In genomic region chr1:231359113-231359512, GRCh38 we compare ENCODE assay signal across 10 cellular contexts. TPM values are rescaled to one million over a fixed set of nuclear protein-coding genes. Genes with fewer than 3 reads are reported as not detected.
DNase-seq lines count a peak whose midpoint lies in the region; ATAC-seq, FAIRE-seq and TF ChIP-seq lines count a peak whose summit lies in the region.
"Had no signal": no experiment of that assay in that cellular context is flagged by ENCODE, and none has a peak within 500 bp of the region (broad histone marks: within the 10 kb centered on the region; RNA-seq: fewer than 3 reads in every experiment).

No MANE protein-coding gene starts in this region.

- TF ChIP-seq RAD21 in HepG2 (CRISPR knock-in tag; IDR thresholded peaks at IDR 0.05): no peak

- no peaks in the 10 kb centered on the region for H3K9me3 ChIP-seq in adipocyte (ENCODE audit: control insufficient read depth, low read length)
- H3K9me3 ChIP-seq in HepG2 (ENCODE audit: low read length): no peaks in the 10 kb centered on the region
- H3K9me3 ChIP-seq: SJSA1 had no signal

- no peak; a peak in 1 of 4 replicates for TF ChIP-seq POLR2A in HepG2 (IDR thresholded peaks at IDR 0.05; ENCODE audit: insufficient read depth in 1 of 2, low read depth in 2 of 2, low read length in 2 of 2)

- intact Hi-C loops in HepG2 (cut with micrococcal nuclease; ENCODE audit: unreplicated experiment): no loop called here

- H4K20me1 ChIP-seq in HepG2 (ENCODE audit: insufficient read depth, low read length): no peaks in the 10 kb centered on the region

- POLR2A ChIA-PET in HepG2 (lab: Yijun Ruan, JAX): no interaction called here

- H3K4me1 ChIP-seq in adipocyte (ENCODE audit: control insufficient read depth, insufficient read depth, low read length) (peaks cover 22% of the 10 kb centered on the region), HepG2 (ENCODE audit: insufficient read depth, low read length) (peaks cover 7% of the 10 kb centered on the region; the same call in 1 of the 2 replicates)
- H3K4me1 ChIP-seq: SJSA1 had no signal

- CTCF ChIA-PET in HepG2 (lab: Yijun Ruan, JAX; ENCODE audit: low intra/inter-chr PET ratio, low total read pairs): interaction anchor here (2.1 to 3.4 kb wide), 2 partner anchors 191 to 231 kb away, joined by 20 to 23 read pairs; no protein-coding TSS in a partner anchor

- H3K79me2 ChIP-seq in HepG2 (ENCODE audit: insufficient read depth, low read length): no peaks in the 10 kb centered on the region

- DNase-seq in AG10803 (ENCODE audit: low read depth) (peak; percentile 95), HT1080 (ENCODE audit: low read depth) (peak; percentile 61), adipocyte (ENCODE audit: low read depth) (peak; percentile 66), HepG2 (ENCODE audit: low spot score) (no peak), hippocampal formation (lab: John Stamatoyannopoulos, UW) (no peak), GM19240 (ENCODE audit: insufficient read length, low spot score) (no peak)
- DNase-seq: stimulated activated CD4-positive, alpha-beta T cell treated with anti-CD3 and anti-CD28 coated beads, Interleukin-4, amount 100 ng/mL, for 4 hours had no signal

- no peak overlapping the region for H3K4me2 ChIP-seq in HepG2 (ENCODE audit: low read depth, low read length)

- no peak overlapping the region for H3K4me3 ChIP-seq in AG10803 (ENCODE audit: low read length)
- no peak overlapping the region for H3K4me3 ChIP-seq in adipocyte (ENCODE audit: low read length)
- H3K4me3 ChIP-seq in HepG2 (replicated peaks in 1 of 3; ENCODE audit: insufficient read depth in 1 of 3, low read depth in 2 of 3, low read length in 3 of 3): no peak overlapping the region
- H3K4me3 ChIP-seq: SJSA1 had no signal

- WGBS in HepG2 (ENCODE audit: low lambda C conversion rate): 94% methylated on average over 6 of the region's 6 CpGs

- no TSS peak for BruUV-seq in HepG2 (replicated peaks; lab: Mats Ljungman, UMichigan)

- H3K27me3 ChIP-seq in adipocyte (replicated peaks; ENCODE audit: control insufficient read depth, insufficient read depth, low read length) (no peaks in the 10 kb centered on the region), HepG2 (ENCODE audit: control insufficient read depth in 1 of 2, insufficient read depth in 2 of 2, low read length in 2 of 2) (no peaks in the 10 kb centered on the region)
- H3K27me3 ChIP-seq: SJSA1 had no signal

- H3K9ac ChIP-seq in adipocyte (ENCODE audit: low read length) (no peak overlapping the region), HepG2 (ENCODE audit: insufficient read depth, low read depth, low read length) (no peak overlapping the region)

- TF ChIP-seq EP300 in HepG2 (IDR thresholded peaks at IDR 0.05; ENCODE audit: low read depth in 2 of 2, low read length in 2 of 2): no peak
- no peak for TF ChIP-seq EP300 in HepG2 (CRISPR knock-in tag; IDR thresholded peaks at IDR 0.05; ENCODE audit: borderline replicate concordance)

- ATAC-seq in HepG2: no peak
- no peak for ATAC-seq in GM18519 (IDR thresholded peaks at IDR 0.05; ENCODE audit: low FRiP score, unreplicated experiment)
- no peak for ATAC-seq in HG03432 (IDR thresholded peaks at IDR 0.05; ENCODE audit: unreplicated experiment)

- no peak overlapping the region for H3K27ac ChIP-seq in HepG2 (ENCODE audit: extremely low read length, insufficient read depth, low read length)
- H3K27ac ChIP-seq: SJSA1 had no signal

- H2AFZ ChIP-seq in HepG2 (ENCODE audit: low read length): no peak overlapping the region

- in situ Hi-C loops in HepG2 (cut with HindIII; ENCODE audit: extremely low pct_ligation_motif_present, low pct_unique_long_range_greater_than_20kb): loop anchor here (5.0 kb wide), 1 partner anchor 243 kb away; no protein-coding TSS in a partner anchor

- no peak for TF ChIP-seq CTCF in AG10803 (conservative IDR thresholded peaks at IDR 0.05; ENCODE audit: low read length)
- no peak for TF ChIP-seq CTCF in HepG2 (CRISPR knock-in tag; IDR thresholded peaks at IDR 0.05)

- H3K36me3 ChIP-seq in adipocyte (ENCODE audit: control insufficient read depth, insufficient read depth, low read length, severe bottlenecking) (peaks cover 9% of the 10 kb centered on the region), HepG2 (replicated peaks in 1 of 2; ENCODE audit: control insufficient read depth in 1 of 2, insufficient read depth in 2 of 2, low read length in 2 of 2) (peaks cover 0 to 8% of the 10 kb centered on the region in 2 experiments; a peak in 4 of 5 replicates)
- H3K36me3 ChIP-seq: SJSA1 had no signal

- no peak for FAIRE-seq in HepG2 (lab: Jason Lieb, UNC)

TF ChIP-seq in HepG2, 621 proteins besides CTCF, POLR2A, EP300 and RAD21:
- no peak for TF ChIP-seq SP2 (CRISPR knock-in tag; IDR thresholded peaks at IDR 0.05)
- peak; percentile 32; the same call in 1 of the 2 replicates for TF ChIP-seq CEBPB (IDR thresholded peaks at IDR 0.05; ENCODE audit: borderline replicate concordance, low read depth, low read length)
- TF ChIP-seq POLR2AphosphoS5 (IDR thresholded peaks at IDR 0.05; ENCODE audit: low read depth, low read length): peak; percentile 19; the same call in 1 of the 2 replicates
- peak; percentile 55 for TF ChIP-seq POLR2G (IDR thresholded peaks at IDR 0.05; ENCODE audit: low read depth, low read length)
- no peak for TF ChIP-seq ZNF784 (CRISPR knock-in tag; IDR thresholded peaks at IDR 0.05; ENCODE audit: borderline replicate concordance)
- peak; percentile 96 for TF ChIP-seq RBM22 (optimal IDR thresholded peaks at IDR 0.05; ENCODE audit: low read length)

RNA-seq across cellular contexts. Expression of gene SPRTN, which starts 21.0 kb away (rescaled TPM):
- total RNA-seq in HT1080 (2014; rRNA removed; shearing (Covaris generic)): 8.6 TPM in 2 replicates
- 7.1 and 7.7 TPM in 2 replicates for polyA plus RNA-seq in HT1080 (2015; cell fraction: cytosol; rRNA removed)
- 11.4 and 12.2 TPM in 2 replicates for polyA plus RNA-seq in HT1080 (2015; cell fraction: nucleus; rRNA removed)
- 15.2 and 17.7 TPM in 2 replicates for total RNA-seq in HepG2 (2016; rRNA removed; fragmentation: Illumina TruSeq; extraction: Trizol)
- 1.6 and 2.0 TPM in 2 replicates for total RNA-seq in HepG2 (2016; cell fraction: cytosol; rRNA removed; fragmentation: Illumina TruSeq; extraction: Trizol; ENCODE audit: low read depth)
- 15.9 and 18.4 TPM in 2 replicates for total RNA-seq in HepG2 (2016; cell fraction: insoluble cytoplasmic fraction; rRNA removed; fragmentation: Illumina TruSeq; extraction: Trizol)
- total RNA-seq in HepG2 (2016; cell fraction: membrane; rRNA removed; fragmentation: Illumina TruSeq; extraction: Trizol): 5.3 and 5.5 TPM in 2 replicates
- 13.9 and 19.7 TPM in 2 replicates for total RNA-seq in HepG2 (2016; cell fraction: nucleus; rRNA removed; fragmentation: Illumina TruSeq; extraction: Trizol)
- 3.9 and 4.2 TPM in 2 replicates for polyA plus RNA-seq in HepG2 (2011; rRNA removed)
- polyA plus RNA-seq in HepG2 (2011; cell fraction: cytosol; rRNA removed): 5.3 and 5.4 TPM in 2 replicates
- 4.3 and 5.4 TPM in 2 replicates for polyA plus RNA-seq in HepG2 (2011; cell fraction: nucleus; rRNA removed)
- 4.0 TPM in 2 replicates for polyA plus RNA-seq in HepG2 (2012)
- polyA plus RNA-seq in HepG2 (2016; cell fraction: cytosol; fragmentation: Illumina TruSeq; extraction: Trizol; ENCODE audit: low read depth): 0.49 and 0.59 TPM in 2 replicates
- 17.4 and 18.3 TPM in 2 replicates for polyA plus RNA-seq in HepG2 (2016; cell fraction: insoluble cytoplasmic fraction; fragmentation: Illumina TruSeq; extraction: Trizol; ENCODE audit: low read depth)
- polyA plus RNA-seq in HepG2 (2016; cell fraction: membrane; fragmentation: Illumina TruSeq; extraction: Trizol; ENCODE audit: low read depth): 1.9 and 2.2 TPM in 2 replicates
- 9.8 and 12.4 TPM in 2 replicates for polyA plus RNA-seq in HepG2 (2016; cell fraction: nucleus; fragmentation: Illumina TruSeq; extraction: Trizol; ENCODE audit: insufficient read depth, low read depth)
- polyA minus RNA-seq in HepG2 (2011; rRNA and poly(A)+ RNA removed; ENCODE audit: low replicate concordance): 8.7 and 42.7 TPM in 2 replicates
- polyA minus RNA-seq in HepG2 (2011; cell fraction: cytosol; rRNA and poly(A)+ RNA removed): 5.3 and 9.5 TPM in 2 replicates
- 23.7 and 28.6 TPM in 2 replicates for polyA minus RNA-seq in HepG2 (2011; cell fraction: nucleus; rRNA and poly(A)+ RNA removed)

RNA-seq across cellular contexts. Expression of gene EXOC8, which starts 21.5 kb away (rescaled TPM):
- 7.3 and 7.4 TPM in 2 replicates for total RNA-seq in HT1080 (2014; rRNA removed; shearing (Covaris generic))
- 6.3 and 7.3 TPM in 2 replicates for polyA plus RNA-seq in HT1080 (2015; cell fraction: cytosol; rRNA removed)
- polyA plus RNA-seq in HT1080 (2015; cell fraction: nucleus; rRNA removed): 13.0 and 14.3 TPM in 2 replicates
- 7.9 and 12.0 TPM in 2 replicates for total RNA-seq in HepG2 (2016; rRNA removed; fragmentation: Illumina TruSeq; extraction: Trizol)
- total RNA-seq in HepG2 (2016; cell fraction: cytosol; rRNA removed; fragmentation: Illumina TruSeq; extraction: Trizol; ENCODE audit: low read depth): 0.40 and 0.71 TPM in 2 replicates
- total RNA-seq in HepG2 (2016; cell fraction: insoluble cytoplasmic fraction; rRNA removed; fragmentation: Illumina TruSeq; extraction: Trizol): 7.4 and 10.9 TPM in 2 replicates
- total RNA-seq in HepG2 (2016; cell fraction: membrane; rRNA removed; fragmentation: Illumina TruSeq; extraction: Trizol): 2.4 and 3.3 TPM in 2 replicates
- total RNA-seq in HepG2 (2016; cell fraction: nucleus; rRNA removed; fragmentation: Illumina TruSeq; extraction: Trizol): 6.8 and 7.1 TPM in 2 replicates
- 2.1 and 2.4 TPM in 2 replicates for polyA plus RNA-seq in HepG2 (2011; rRNA removed)
- 1.1 and 1.6 TPM in 2 replicates for polyA plus RNA-seq in HepG2 (2011; cell fraction: cytosol; rRNA removed)
- 2.8 and 3.3 TPM in 2 replicates for polyA plus RNA-seq in HepG2 (2011; cell fraction: nucleus; rRNA removed)
- polyA plus RNA-seq in HepG2 (2012): 3.4 TPM in 2 replicates
- 0.14 and 0.19 TPM in 2 replicates for polyA plus RNA-seq in HepG2 (2016; cell fraction: cytosol; fragmentation: Illumina TruSeq; extraction: Trizol; ENCODE audit: low read depth)
- polyA plus RNA-seq in HepG2 (2016; cell fraction: insoluble cytoplasmic fraction; fragmentation: Illumina TruSeq; extraction: Trizol; ENCODE audit: low read depth): 6.1 and 6.9 TPM in 2 replicates
- polyA plus RNA-seq in HepG2 (2016; cell fraction: membrane; fragmentation: Illumina TruSeq; extraction: Trizol; ENCODE audit: low read depth): 0.82 and 0.91 TPM in 2 replicates
- polyA plus RNA-seq in HepG2 (2016; cell fraction: nucleus; fragmentation: Illumina TruSeq; extraction: Trizol; ENCODE audit: insufficient read depth, low read depth): 7.0 and 7.6 TPM in 2 replicates
- 6.2 and 13.6 TPM in 2 replicates for polyA minus RNA-seq in HepG2 (2011; rRNA and poly(A)+ RNA removed; ENCODE audit: low replicate concordance)
- 5.3 and 6.2 TPM in 2 replicates for polyA minus RNA-seq in HepG2 (2011; cell fraction: cytosol; rRNA and poly(A)+ RNA removed)
- polyA minus RNA-seq in HepG2 (2011; cell fraction: nucleus; rRNA and poly(A)+ RNA removed): 6.1 and 6.2 TPM in 2 replicates

Comparison
In these comparisons a context has a peak if more than half of its experiments do, and no peak if none do; other contexts are left out.
1. DNase-seq: peak in AG10803 (single experiment), HT1080 (single experiment) and adipocyte (single experiment); none in HepG2 (single experiment), hippocampal formation (0 of 2) and GM19240 (single experiment).